Comparison of ENCODE assay signal across 13 cellular contexts in genomic region chr13:112576768-112577167, GRCh38. TPM values are rescaled to one million over a fixed set of nuclear protein-coding genes. Genes with fewer than 3 reads are reported as not detected.
A peak's percentile ranks its signal among the peaks of the same experiment; 100 is the strongest.
DNase-seq lines count a peak whose midpoint lies in the region; ATAC-seq, FAIRE-seq and TF ChIP-seq lines count a peak whose summit lies in the region.
"Had no signal": no experiment of that assay in that cellular context is flagged by ENCODE, and none has a peak within 500 bp of the region (broad histone marks: within the 10 kb centered on the region; RNA-seq: fewer than 3 reads in every experiment).

No MANE protein-coding gene starts in this region.

- no peak for ATAC-seq in activated T-cell treated with anti-CD3 and anti-CD28 coated beads, Interleukin-2, amount 50 U/mL, for 4 hours
- ATAC-seq in WTC11 (no peak), GM18520 (IDR thresholded peaks at IDR 0.05; ENCODE audit: unreplicated experiment) (no peak)

- no peak for TF ChIP-seq CTCF in WTC11 (IDR thresholded peaks at IDR 0.05)

- no peak for DNase-seq in activated T-cell treated with anti-CD3 and anti-CD28 coated beads, Interleukin-2, amount 50 U/mL, for 24 hours
- no peak for DNase-seq in activated T-cell treated with anti-CD3 and anti-CD28 coated beads, Interleukin-2, amount 50 U/mL, for 4 hours
- DNase-seq in WTC11 (ENCODE audit: low spot score) = no peak
- DNase-seq in frontal cortex (ENCODE audit: low spot score in 2 of 2) = no peak
- DNase-seq in stimulated activated CD4-positive, alpha-beta T cell treated with anti-CD3 and anti-CD28 coated beads, Interleukin-12 subunit alpha, Interleukin-12 subunit beta, amount 100 ng/mL, for 4 hours = no peak
- DNase-seq in NCI-H2107 (lab: John Stamatoyannopoulos, UW) = no peak
- DNase-seq: ACHN; CD4-positive, CD25-positive, alpha-beta regulatory T cell; GOT3; HCEC 1CT; IMR-90; KBM-7 had no signal

- CTCF ChIA-PET in WTC11 (lab: Charles Lee) = interaction anchor here (0.7 kb wide), 1 partner anchor 84 kb away, joined by 3 read pairs; no protein-coding TSS in a partner anchor

- peaks cover 73% of the 10 kb centered on the region for H3K4me1 Mint-ChIP-seq in activated T-cell treated with anti-CD3 and anti-CD28 coated beads, Interleukin-2, amount 50 U/mL, for 24 hours (ENCODE audit: low read depth)
- H3K4me1 Mint-ChIP-seq in activated T-cell treated with anti-CD3 and anti-CD28 coated beads, Interleukin-2, amount 50 U/mL, for 4 hours (ENCODE audit: low read depth) = peaks cover 62% of the 10 kb centered on the region
- peaks cover 39% of the 10 kb centered on the region for H3K4me1 Mint-ChIP-seq in WTC11

- peaks cover 25% of the 10 kb centered on the region for H3K36me3 Mint-ChIP-seq in activated T-cell treated with anti-CD3 and anti-CD28 coated beads, Interleukin-2, amount 50 U/mL, for 24 hours (ENCODE audit: low read depth)
- peaks cover 12% of the 10 kb centered on the region for H3K36me3 Mint-ChIP-seq in activated T-cell treated with anti-CD3 and anti-CD28 coated beads, Interleukin-2, amount 50 U/mL, for 4 hours (ENCODE audit: insufficient read depth)
- peaks cover 16% of the 10 kb centered on the region for H3K36me3 Mint-ChIP-seq in WTC11

- no peak overlapping the region for H3K4me3 Mint-ChIP-seq in activated T-cell treated with anti-CD3 and anti-CD28 coated beads, Interleukin-2, amount 50 U/mL, for 24 hours
- H3K4me3 Mint-ChIP-seq in activated T-cell treated with anti-CD3 and anti-CD28 coated beads, Interleukin-2, amount 50 U/mL, for 4 hours = no peak overlapping the region
- no peak overlapping the region for H3K4me3 Mint-ChIP-seq in WTC11
- H3K4me3 Mint-ChIP-seq: CD4-positive, CD25-positive, alpha-beta regulatory T cell had no signal

- H3K27me3 Mint-ChIP-seq in activated T-cell treated with anti-CD3 and anti-CD28 coated beads, Interleukin-2, amount 50 U/mL, for 24 hours = no peaks in the 10 kb centered on the region
- no peaks in the 10 kb centered on the region for H3K27me3 Mint-ChIP-seq in activated T-cell treated with anti-CD3 and anti-CD28 coated beads, Interleukin-2, amount 50 U/mL, for 4 hours (ENCODE audit: low read depth)
- H3K27me3 Mint-ChIP-seq in WTC11 (ENCODE audit: low read depth) = no peaks in the 10 kb centered on the region
- H3K27me3 Mint-ChIP-seq: CD4-positive, CD25-positive, alpha-beta regulatory T cell had no signal

- H3K9me3 Mint-ChIP-seq in activated T-cell treated with anti-CD3 and anti-CD28 coated beads, Interleukin-2, amount 50 U/mL, for 24 hours = peaks cover 8% of the 10 kb centered on the region
- H3K9me3 Mint-ChIP-seq in activated T-cell treated with anti-CD3 and anti-CD28 coated beads, Interleukin-2, amount 50 U/mL, for 4 hours = no peaks in the 10 kb centered on the region
- H3K9me3 Mint-ChIP-seq in WTC11 = peaks cover 14% of the 10 kb centered on the region

- POLR2A ChIA-PET in WTC11 (lab: Charles Lee) = no interaction called here

- peak overlapping the region; percentile 18 for H3K27ac Mint-ChIP-seq in activated T-cell treated with anti-CD3 and anti-CD28 coated beads, Interleukin-2, amount 50 U/mL, for 24 hours
- H3K27ac Mint-ChIP-seq in WTC11 = peak overlapping the region; percentile 12; the same call in 1 of the 2 replicates
- H3K27ac Mint-ChIP-seq: CD4-positive, CD25-positive, alpha-beta regulatory T cell had no signal

- peak; percentile 45 for FAIRE-seq in frontal cortex (lab: Jason Lieb, UNC)

TF ChIP-seq in WTC11, 78 proteins besides CTCF, POLR2A, EP300 and RAD21:
- TF ChIP-seq HMGA2 (CRISPR knock-in tag; IDR thresholded peaks at IDR 0.05) (no peak), SMAD3 (CRISPR knock-in tag; IDR thresholded peaks at IDR 0.05; ENCODE audit: borderline replicate concordance) (no peak), MXD4 (CRISPR knock-in tag; IDR thresholded peaks at IDR 0.05; ENCODE audit: borderline replicate concordance) (no peak), NR1H2 (CRISPR knock-in tag; IDR thresholded peaks at IDR 0.05) (no peak), ZNF512 (CRISPR knock-in tag; IDR thresholded peaks at IDR 0.05; ENCODE audit: borderline replicate concordance) (no peak), NFE2L1 (CRISPR knock-in tag; IDR thresholded peaks at IDR 0.05) (no peak)

RNA-seq across cellular contexts. Expression of gene TUBGCP3, which starts 11.2 kb away (rescaled TPM):
- total RNA-seq in activated T-cell treated with anti-CD3 and anti-CD28 coated beads, Interleukin-2, amount 50 U/mL, for 4 hours = 10 to 100 TPM; 51.8 to 54.6 (median 52.5) TPM
- 29.9 to 32.3 TPM (median 32.1 TPM) in 3 replicates for total RNA-seq in WTC11 (2021)
- total RNA-seq in frontal cortex = 24.1 TPM
